8 cellular contexts compared by ENCODE assay signal in genomic region chr2:113626616-113627330, GRCh38. TPM values are rescaled to one million over a fixed set of nuclear protein-coding genes. Genes with fewer than 3 reads are reported as not detected.
A peak's percentile ranks its signal among the peaks of the same experiment; 100 is the strongest.
DNase-seq lines count a peak whose midpoint lies in the region; ATAC-seq and TF ChIP-seq lines count a peak whose summit lies in the region.
"Not testable (repeated sequence)": the region's sequence is repeated elsewhere in the genome, so short reads cannot be mapped to it uniquely, and the experiment has no call there.

RABL2A (plus strand) TSS chr2:113627266; CDS start chr2:113628607, 1,341 bp downstream.

- H2AFZ ChIP-seq in GM23338, result not testable (repeated sequence)
- peak within 1 kb of the TSS; percentile 80 for H2AFZ ChIP-seq in mammary epithelial cell (ENCODE audit: low read depth, low read length)

- H3K27me3 Mint-ChIP-seq in GM23338 (ENCODE audit: insufficient read depth, low read depth, poor library complexity), result not testable (repeated sequence)

- not testable (repeated sequence) for H4K20me1 ChIP-seq in GM23338 (replicated peaks; ENCODE audit: insufficient read depth); mammary epithelial cell (ENCODE audit: insufficient read depth, low read length)

- H3K4me3 ChIP-seq in GM23338, result peak within 1 kb of the TSS; percentile 59
- peak within 1 kb of the TSS; percentile 60 for H3K4me3 ChIP-seq in HUES48 (ENCODE audit: low read depth, low read length)
- peak within 1 kb of the TSS; percentile 54 to 58 (median 57) for H3K4me3 ChIP-seq in mammary epithelial cell (replicated peaks in 1 of 3; ENCODE audit: insufficient read depth in 1 of 3, low read depth in 2 of 3, low read length in 3 of 3)
- H3K4me3 ChIP-seq in iPS DF 6.9 (ENCODE audit: low read length), result peak within 1 kb of the TSS; percentile 52; the same call in 1 of the 2 replicates
- H3K4me3 ChIP-seq in subcutaneous abdominal adipose tissue (ENCODE audit: low read depth in 1 of 5, low read length in 5 of 5), result peak within 1 kb of the TSS; percentile 59 to 83 (median 65)

- in situ Hi-C loops in G401 (cut with HindIII; ENCODE audit: low sequenced_read_pairs); mammary epithelial cell (cut with MboI; ENCODE audit: low sequenced_read_pairs in 2 of 2): not testable (repeated sequence)

- intact Hi-C loops in mammary epithelial cell (cut with micrococcal nuclease); posterior vena cava (cut with DNase I): not testable (repeated sequence)

- H3K4me2 ChIP-seq in GM23338, result peak within 1 kb of the TSS; percentile 77; the same call in 1 of the 2 replicates
- peak within 1 kb of the TSS; percentile 65 for H3K4me2 ChIP-seq in mammary epithelial cell (ENCODE audit: insufficient read depth, low read depth, low read length)

- H3K9me2 ChIP-seq in GM23338 (ENCODE audit: insufficient read depth), result not testable (repeated sequence)

- not testable (repeated sequence) for H3K9ac ChIP-seq in HUES48 (ENCODE audit: low read depth, low read length)
- peak within 1 kb of the TSS; percentile 53 for H3K9ac ChIP-seq in mammary epithelial cell (ENCODE audit: insufficient read depth, low read length)
- peak within 1 kb of the TSS in 4 of 5 donors; percentile 26 to 75 (median 56) for H3K9ac ChIP-seq in subcutaneous abdominal adipose tissue (ENCODE audit: low read length in 5 of 5)

- not testable (repeated sequence) for H3K79me2 ChIP-seq in GM23338 (replicated peaks; ENCODE audit: insufficient read depth); mammary epithelial cell (ENCODE audit: insufficient read depth, low read length)

- DNase-seq in G401 (ENCODE audit: low spot score) (peak; percentile 78), GM23338 (ENCODE audit: low spot score) (peak; percentile 68), mammary epithelial cell (peak; percentile 83), iPS DF 6.9 (ENCODE audit: low read depth, low spot score) (peak; percentile 31), posterior vena cava (ENCODE audit: low spot score) (peak; percentile 96)
- DNase-seq in activated CD4-positive, alpha-beta T cell treated with anti-CD3 and anti-CD28 coated beads for 4 hours, result peak; percentile 77 to 82

- not testable (repeated sequence) for H3K9me3 ChIP-seq in HUES48 (ENCODE audit: control insufficient read depth, insufficient read depth, low read length); mammary epithelial cell (replicated peaks; ENCODE audit: insufficient read depth, low read length); iPS DF 6.9 (ENCODE audit: control insufficient read depth, insufficient read depth, low read length); subcutaneous abdominal adipose tissue (ENCODE audit: control insufficient read depth in 5 of 5, low read length in 5 of 5)

- H3K36me3 Mint-ChIP-seq in GM23338 (ENCODE audit: low read depth), result not testable (repeated sequence)

- not testable (repeated sequence) for H3K27me3 ChIP-seq in GM23338 (ENCODE audit: insufficient read depth); HUES48 (ENCODE audit: control insufficient read depth, insufficient read depth, low read length); mammary epithelial cell (ENCODE audit: insufficient read depth, low read length); iPS DF 6.9 (ENCODE audit: control insufficient read depth, insufficient read depth, low read length); subcutaneous abdominal adipose tissue (ENCODE audit: control insufficient read depth in 5 of 5, insufficient read depth in 4 of 5, low read length in 5 of 5)

- not testable (repeated sequence) for H3F3A ChIP-seq in GM23338 (replicated peaks; ENCODE audit: low read depth)

- not testable (repeated sequence) for H3K27ac Mint-ChIP-seq in GM23338

- H3K27ac ChIP-seq in GM23338 (ENCODE audit: low read depth); HUES48 (ENCODE audit: low read depth, low read length); mammary epithelial cell (ENCODE audit: insufficient read depth, low read depth, low read length); iPS DF 6.9 (ENCODE audit: low read length); subcutaneous abdominal adipose tissue (ENCODE audit: low read depth, low read length): not testable (repeated sequence)

- H3K4me3 Mint-ChIP-seq in GM23338, result peak within 1 kb of the TSS; percentile 85

- H3K9me3 Mint-ChIP-seq in GM23338, result not testable (repeated sequence)

- WGBS in mammary epithelial cell (ENCODE audit: low coverage, missing lambda C conversion rate), result 0% methylated on average over 8 of the region's 51 CpGs
- WGBS in iPS DF 6.9 (ENCODE audit: insufficient coverage, insufficient read length), result no CpG with 5 or more reads among the region's 51 CpGs

- dilution Hi-C loops in mammary epithelial cell (cut with HindIII; ENCODE audit: low sequenced_read_pairs), result not testable (repeated sequence)

- not testable (repeated sequence) for H3K4me1 ChIP-seq in GM23338 (ENCODE audit: insufficient read depth); HUES48 (ENCODE audit: control insufficient read depth, insufficient read depth, low read length); mammary epithelial cell (ENCODE audit: insufficient read depth, low read length); iPS DF 6.9 (ENCODE audit: control insufficient read depth, insufficient read depth, low read length)
- peaks cover 1 to 14% (median 7%) of the 10 kb centered on the region in 5 donors for H3K4me1 ChIP-seq in subcutaneous abdominal adipose tissue (ENCODE audit: control insufficient read depth in 5 of 5, insufficient read depth in 5 of 5, low read length in 5 of 5)

- H3K36me3 ChIP-seq in GM23338 (ENCODE audit: insufficient read depth); HUES48 (ENCODE audit: control insufficient read depth, insufficient read depth, low read length); mammary epithelial cell (ENCODE audit: insufficient read depth, low read length); iPS DF 6.9 (ENCODE audit: control insufficient read depth, insufficient read depth, low read length); subcutaneous abdominal adipose tissue (ENCODE audit: control insufficient read depth in 5 of 5, insufficient read depth in 5 of 5, low read length in 5 of 5): not testable (repeated sequence)

- H3K4me1 Mint-ChIP-seq in GM23338, result not testable (repeated sequence)

- TSS peak; percentile 82 for BruUV-seq in mammary epithelial cell (replicated peaks; lab: Mats Ljungman, UMichigan)

- CTCF ChIA-PET in mammary epithelial cell (lab: Charles Lee; ENCODE audit: low non-redundant PET), result not testable (repeated sequence)

- peak; percentile 98 for ATAC-seq in GM23338

- TF ChIP-seq CTCF in GM23338 (conservative IDR thresholded peaks at IDR 0.05; ENCODE audit: low read depth in 2 of 2); mammary epithelial cell (conservative IDR thresholded peaks at IDR 0.05 in 1 of 2, IDR thresholded peaks at IDR 0.05 in 1 of 2; ENCODE audit: extremely low read depth in 1 of 2, insufficient read depth in 1 of 2, low read depth in 1 of 2, low read length in 2 of 2): not testable (repeated sequence)

RNA-seq across cellular contexts. Expression of gene RABL2A, which starts in this region (rescaled TPM):
- 5.5 and 11.8 TPM in 2 replicates for total RNA-seq in G401 (2014; rRNA removed; shearing (Covaris generic))
- total RNA-seq in GM23338 (2014; rRNA removed; shearing (Covaris generic)), result 4.1 and 5.0 TPM in 2 replicates
- polyA plus RNA-seq in GM23338 (2016; fragmentation: Nextera tagmentation; extraction: Ambion mirVana), result 2.5 and 3.7 TPM in 2 replicates
- 10 to 100 TPM in 1 of 2 donors, 1 to 10 TPM in 1; 7.3 to 14.1 TPM for total RNA-seq in mammary epithelial cell
- polyA plus RNA-seq in mammary epithelial cell, result 10.6 TPM
- polyA minus RNA-seq in mammary epithelial cell, result 42.7 TPM
- total RNA-seq in posterior vena cava, result 10 to 100 TPM; 10.8 to 15.3 TPM

Comparison
In these comparisons a context has a peak if more than half of its experiments do, and no peak if none do; other contexts are left out.
1. DNase-seq: peak in every context shown above with its lines; median percentile 96 in posterior vena cava; 83 in mammary epithelial cell; 80 in activated CD4-positive, alpha-beta T cell treated with anti-CD3 and anti-CD28 coated beads for 4 hours; 78 in G401; 68 in GM23338; 31 in iPS DF 6.9.